Comparison of ENCODE assay signal across 1 cellular context in the genomic region with DNA sequence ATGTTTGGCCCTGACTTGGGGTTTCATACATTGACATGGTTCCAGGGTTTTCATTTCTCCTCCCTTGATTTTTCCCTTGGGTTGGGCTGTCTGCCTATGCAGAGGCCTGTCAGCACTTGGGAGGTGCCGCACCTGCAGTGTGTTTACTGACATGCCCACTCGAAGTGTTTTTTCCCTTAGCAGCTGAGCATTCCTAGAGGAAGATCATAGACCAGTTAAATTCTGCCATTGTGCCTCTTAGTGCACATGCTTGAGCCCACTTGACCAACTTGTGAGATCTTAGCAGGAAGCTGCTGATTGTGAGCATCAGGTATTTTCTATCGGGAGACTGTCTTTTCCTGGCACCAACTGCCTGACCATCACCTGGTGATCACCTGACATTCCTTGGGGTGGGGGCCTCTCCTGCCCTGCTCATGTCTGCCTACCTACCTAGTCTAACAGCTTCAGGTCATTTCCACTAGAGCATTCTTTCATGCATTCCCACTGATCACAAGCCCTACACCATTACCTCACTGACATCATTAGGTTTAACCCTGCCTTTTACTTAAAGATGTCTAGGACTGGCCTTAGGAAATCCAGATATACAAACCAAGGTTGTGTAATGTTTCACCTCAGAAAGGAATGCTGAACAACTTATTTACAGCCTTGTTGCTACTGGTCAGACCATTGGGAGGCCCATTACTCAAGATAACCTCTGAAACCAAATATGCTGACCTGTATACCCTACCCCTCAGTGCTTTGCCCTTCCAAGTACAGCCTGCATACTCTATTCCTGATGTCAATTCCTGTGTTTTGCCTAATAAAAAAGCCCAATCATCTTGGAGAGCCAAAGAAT.
TF ChIP-seq lines count a peak whose summit lies in the region.

No MANE protein-coding gene starts in this region.

TF ChIP-seq in IMR-90, 13 proteins besides CTCF, POLR2A, EP300 and RAD21 (continued from another document):
- TF ChIP-seq MXI1 (IDR thresholded peaks at IDR 0.05; ENCODE audit: borderline replicate concordance, low read depth, low read length), result no peak
